Comparison of ENCODE assay signal across 9 cellular contexts in genomic region chr3:11548721-11549131, GRCh38.
DNase-seq lines count a peak whose midpoint lies in the region; ATAC-seq and TF ChIP-seq lines count a peak whose summit lies in the region.
"Had no signal": no experiment of that assay in that cellular context is flagged by ENCODE, and none has a peak within 500 bp of the region (broad histone marks: within the 10 kb centered on the region; RNA-seq: fewer than 3 reads in every experiment).

No MANE protein-coding gene starts in this region.

- H3K36me3 Mint-ChIP-seq in immature natural killer cell: peaks cover 0 to 3% (median 0%) of the 10 kb centered on the region in 3 donors

- H3K4me3 ChIP-seq in epithelial cell of esophagus (ENCODE audit: low read length): no peak overlapping the region
- no peak overlapping the region for H3K4me3 ChIP-seq in retinal pigment epithelial cell (ENCODE audit: low read length)
- H3K4me3 ChIP-seq: cardiac muscle cell had no signal

- no peak for ATAC-seq in HG02840 (IDR thresholded peaks at IDR 0.05; ENCODE audit: low FRiP score, unreplicated experiment)

- no peak for TF ChIP-seq CTCF in epithelial cell of esophagus (IDR thresholded peaks at IDR 0.05; ENCODE audit: insufficient read depth, low read depth, low read length, missing control alignments)
- TF ChIP-seq CTCF in retinal pigment epithelial cell (conservative IDR thresholded peaks at IDR 0.05; ENCODE audit: low read depth, low read length): no peak

- in situ Hi-C loops in G401 (cut with HindIII; ENCODE audit: low sequenced_read_pairs) (no loop called here), KBM-7 (cut with MboI; ENCODE audit: low pct_unique_long_range_greater_than_20kb, low sequenced_read_pairs) (no loop called here)

- no peak overlapping the region for H3K4me3 Mint-ChIP-seq in immature natural killer cell

- peak; percentile 71 for DNase-seq in G401 (ENCODE audit: low spot score)
- peak; percentile 68 for DNase-seq in NCI-H345 (lab: John Stamatoyannopoulos, UW)
- DNase-seq in epithelial cell of esophagus (ENCODE audit: low read depth): peak; percentile 56
- DNase-seq in retinal pigment epithelial cell (ENCODE audit: low read depth): peak; percentile 51
- no peak for DNase-seq in T-helper 9 cell
- no peak for DNase-seq in KBM-7
- DNase-seq in immature natural killer cell: no peak

- H3K27ac Mint-ChIP-seq in immature natural killer cell: peak overlapping the region in 1 of 6 donors; percentile 55

- peaks cover 0 to 2% (median 0%) of the 10 kb centered on the region in 3 donors for H3K27me3 Mint-ChIP-seq in immature natural killer cell (ENCODE audit: low read depth in 3 of 3)

- H3K9me3 Mint-ChIP-seq in immature natural killer cell: no peaks in the 10 kb centered on the region

- peaks cover 10 to 22% of the 10 kb centered on the region in 2 donors for H3K4me1 Mint-ChIP-seq in immature natural killer cell

Comparison
In these comparisons a context has a peak if more than half of its experiments do, and no peak if none do; other contexts are left out.
1. DNase-seq: peak in G401 (single experiment), NCI-H345 (single experiment), epithelial cell of esophagus (single experiment) and retinal pigment epithelial cell (single experiment); none in T-helper 9 cell (single experiment), KBM-7 (single experiment) and immature natural killer cell (0 of 3).